11 cellular contexts compared by ENCODE assay signal in genomic region chr21:25298512-25299491, GRCh38.
DNase-seq lines count a peak whose midpoint lies in the region; ATAC-seq, FAIRE-seq and TF ChIP-seq lines count a peak whose summit lies in the region.
"Had no signal": no experiment of that assay in that cellular context is flagged by ENCODE, and none has a peak within 500 bp of the region (broad histone marks: within the 10 kb centered on the region; RNA-seq: fewer than 3 reads in every experiment).

No MANE protein-coding gene starts in this region.

- H3K4me3 ChIP-seq in astrocyte (ENCODE audit: insufficient read depth, low read depth, low read length) (no peak overlapping the region), uterus (no peak overlapping the region)

- no peak for TF ChIP-seq POLR2A in uterus (IDR thresholded peaks at IDR 0.05)

- no peaks in the 10 kb centered on the region for H3K9me3 Mint-ChIP-seq in astrocyte (ENCODE audit: unreplicated experiment)

- H3K27me3 Mint-ChIP-seq in astrocyte (ENCODE audit: low read depth, unreplicated experiment), result no peaks in the 10 kb centered on the region

- peaks cover 1% of the 10 kb centered on the region for H3K4me1 Mint-ChIP-seq in astrocyte (ENCODE audit: low read depth, unreplicated experiment)

- H3K9me3 ChIP-seq in astrocyte (ENCODE audit: insufficient read depth, low read depth, low read length) (no peaks in the 10 kb centered on the region), uterus (no peaks in the 10 kb centered on the region)
- H3K9me3 ChIP-seq: SK-N-SH had no signal

- intact Hi-C loops in uterus (cut with DNase I; ENCODE audit: low total_unique reads), result no loop called here

- H3K4me3 Mint-ChIP-seq in astrocyte (ENCODE audit: unreplicated experiment), result no peak overlapping the region

- FAIRE-seq in astrocyte (lab: Jason Lieb, UNC), result no peak
- no peak for FAIRE-seq in D721Med (lab: Jason Lieb, UNC)

- H4K20me1 ChIP-seq in astrocyte (ENCODE audit: insufficient read depth, low read length), result no peaks in the 10 kb centered on the region

- H3K79me2 ChIP-seq in astrocyte (ENCODE audit: insufficient read depth, low read length), result no peaks in the 10 kb centered on the region
- H3K79me2 ChIP-seq: parathyroid adenoma had no signal

- no peak overlapping the region for H3K9ac ChIP-seq in astrocyte (ENCODE audit: low read length)
- H3K9ac ChIP-seq: parathyroid adenoma, SK-N-SH had no signal

- ATAC-seq in GM18502 (IDR thresholded peaks at IDR 0.05; ENCODE audit: poor library complexity, unreplicated experiment), result peak; percentile 92
- peak; percentile 87 for ATAC-seq in GM21515 (IDR thresholded peaks at IDR 0.05; ENCODE audit: unreplicated experiment)
- ATAC-seq in HG03378 (IDR thresholded peaks at IDR 0.05; ENCODE audit: unreplicated experiment), result peak; percentile 95

- H3K27ac ChIP-seq in astrocyte (ENCODE audit: low read depth, low read length) (no peak overlapping the region), uterus (no peak overlapping the region)
- H3K27ac ChIP-seq: parathyroid adenoma had no signal

- no peaks in the 10 kb centered on the region for H3K36me3 Mint-ChIP-seq in astrocyte (ENCODE audit: low read depth, unreplicated experiment)

- H2AFZ ChIP-seq in astrocyte (ENCODE audit: low read depth, low read length), result no peak overlapping the region
- H2AFZ ChIP-seq: parathyroid adenoma had no signal

- DNase-seq in astrocyte (ENCODE audit: low read depth) (peak; percentile 26), C1 segment of cervical spinal cord (lab: John Stamatoyannopoulos, UW) (no peak), NCI-H524 (lab: John Stamatoyannopoulos, UW) (no peak), uterus (no peak), D721Med (ENCODE audit: insufficient read length, low spot score) (no peak)
- DNase-seq: Calu3, SK-N-SH had no signal

- no peaks in the 10 kb centered on the region for H3K4me1 ChIP-seq in astrocyte (ENCODE audit: insufficient read depth, low read length)
- no peaks in the 10 kb centered on the region for H3K4me1 ChIP-seq in uterus
- H3K4me1 ChIP-seq: parathyroid adenoma had no signal

- H3K27me3 ChIP-seq in astrocyte (ENCODE audit: insufficient read depth, low read length) (no peaks in the 10 kb centered on the region), uterus (no peaks in the 10 kb centered on the region)

- no peak overlapping the region for H3K4me2 ChIP-seq in astrocyte (ENCODE audit: low read length)
- H3K4me2 ChIP-seq: SK-N-SH had no signal

- no peak overlapping the region for H3K27ac Mint-ChIP-seq in astrocyte (ENCODE audit: unreplicated experiment)

- TF ChIP-seq CTCF in astrocyte (IDR thresholded peaks at IDR 0.05; ENCODE audit: insufficient read depth, low read depth, low read length) (no peak), uterus (IDR thresholded peaks at IDR 0.05) (no peak), D721Med (IDR thresholded peaks at IDR 0.05; ENCODE audit: insufficient read depth, missing control alignments) (no peak)

- H3K36me3 ChIP-seq in astrocyte (ENCODE audit: insufficient read depth, low read length) (no peaks in the 10 kb centered on the region), uterus (no peaks in the 10 kb centered on the region)
